In genomic region chr11:73260127-73260457, GRCh38 we compare ENCODE assay signal across 20 cellular contexts. TPM values are rescaled to one million over a fixed set of nuclear protein-coding genes. Genes with fewer than 3 reads are reported as not detected.
"Had no signal": no experiment of that assay in that cellular context is flagged by ENCODE, and none has a peak within 500 bp of the region (broad histone marks: within the 10 kb centered on the region; RNA-seq: fewer than 3 reads in every experiment).

No MANE protein-coding gene starts in this region.

- H3K9me3 Mint-ChIP-seq: activated naive CD4-positive, alpha-beta T cell treated with anti-CD3 and anti-CD28 coated beads for 36 hours; activated naive CD8-positive, alpha-beta T cell treated with anti-CD3 and anti-CD28 coated beads, Interleukin-2, amount 10 ng/mL, durations not matched to agents 7 days and 5 days; activated T-cell treated with anti-CD3 and anti-CD28 coated beads, Interleukin-2, amount 50 U/mL, for 4 hours; activated T-helper 2 cell treated with anti-CD3 and anti-CD28 coated beads, Interferon-gamma antibody, Interleukin-2, Interleukin-4, amounts not matched to agents 10 μg/mL and 5 μg/mL and 100 μg/mL, durations not matched to agents 14 hours and 24 hours and 36 hours; memory B cell; T-cell; T-helper 2 cell treated with Interferon-gamma antibody and Interleukin-4, amounts not matched to agents 5 μg/mL and 100 μg/mL, for 36 hours had no signal

- H3K36me3 Mint-ChIP-seq: activated naive CD8-positive, alpha-beta T cell treated with anti-CD3 and anti-CD28 coated beads, Interleukin-2, amount 10 ng/mL, durations not matched to agents 7 days and 5 days; memory B cell; T-cell had no signal

- H3K27ac Mint-ChIP-seq: activated naive CD4-positive, alpha-beta T cell treated with anti-CD3 and anti-CD28 coated beads for 36 hours; activated naive CD8-positive, alpha-beta T cell treated with anti-CD3 and anti-CD28 coated beads, Interleukin-2, amount 10 ng/mL, durations not matched to agents 7 days and 5 days; activated T-helper 2 cell treated with anti-CD3 and anti-CD28 coated beads, Interferon-gamma antibody, Interleukin-2, Interleukin-4, amounts not matched to agents 10 μg/mL and 5 μg/mL and 100 μg/mL, durations not matched to agents 14 hours and 24 hours and 36 hours; memory B cell; T-cell; T-helper 2 cell treated with Interferon-gamma antibody and Interleukin-4, amounts not matched to agents 5 μg/mL and 100 μg/mL, for 36 hours had no signal

- H3K4me1 Mint-ChIP-seq: activated naive CD8-positive, alpha-beta T cell treated with anti-CD3 and anti-CD28 coated beads, Interleukin-2, amount 10 ng/mL, durations not matched to agents 7 days and 5 days had no signal

- H3K4me3 Mint-ChIP-seq: activated naive CD4-positive, alpha-beta T cell treated with anti-CD3 and anti-CD28 coated beads for 36 hours; activated naive CD8-positive, alpha-beta T cell treated with anti-CD3 and anti-CD28 coated beads, Interleukin-2, amount 10 ng/mL, durations not matched to agents 7 days and 5 days; activated T-cell treated with anti-CD3 and anti-CD28 coated beads, Interleukin-2, amount 50 U/mL, for 4 hours; memory B cell; nephron; T-cell; T-helper 2 cell treated with Interferon-gamma antibody and Interleukin-4, amounts not matched to agents 5 μg/mL and 100 μg/mL, for 36 hours had no signal

- DNase-seq: activated CD4-positive, alpha-beta T cell treated with anti-CD3 and anti-CD28 coated beads for 1 hour; activated naive CD4-positive, alpha-beta T cell treated with anti-CD3 and anti-CD28 coated beads for 36 hours; activated naive CD8-positive, alpha-beta T cell treated with anti-CD3 and anti-CD28 coated beads, Interleukin-2, amount 10 ng/mL, durations not matched to agents 7 days and 5 days; activated T-cell treated with anti-CD3 and anti-CD28 coated beads, Interleukin-2, amount 50 U/mL, for 4 hours; amniotic stem cell; cerebellar nuclear complex; cortex of kidney; effector CD8-positive, alpha-beta T cell; hippocampal formation; left cardiac atrium; nucleus accumbens; spleen; stimulated activated CD4-positive, alpha-beta T cell treated with anti-CD3 and anti-CD28 coated beads, Interleukin-4, amount 100 ng/mL, for 1 hour; stimulated activated naive CD4-positive, alpha-beta T cell; T-cell had no signal

- ATAC-seq: activated T-cell treated with anti-CD3 and anti-CD28 coated beads, Interleukin-2, amount 50 U/mL, for 4 hours; gastrocnemius medialis; left cardiac atrium; T-cell had no signal

RNA-seq across cellular contexts. Expression of gene P2RY6, which starts 12.0 kb away (rescaled TPM):
- total RNA-seq: activated naive CD4-positive, alpha-beta T cell treated with anti-CD3 and anti-CD28 coated beads for 36 hours; activated T-cell treated with anti-CD3 and anti-CD28 coated beads, Interleukin-2, amount 50 U/mL, for 4 hours; activated T-helper 2 cell treated with anti-CD3 and anti-CD28 coated beads, Interferon-gamma antibody, Interleukin-2, Interleukin-4, amounts not matched to agents 10 μg/mL and 5 μg/mL and 100 μg/mL, durations not matched to agents 14 hours and 24 hours and 36 hours had no signal

RNA-seq across cellular contexts. Expression of gene P2RY2, which starts 42.0 kb away (rescaled TPM):
- total RNA-seq: activated naive CD4-positive, alpha-beta T cell treated with anti-CD3 and anti-CD28 coated beads for 36 hours; activated naive CD8-positive, alpha-beta T cell treated with anti-CD3 and anti-CD28 coated beads, Interleukin-2, amount 10 ng/mL, durations not matched to agents 7 days and 5 days; activated T-cell treated with anti-CD3 and anti-CD28 coated beads, Interleukin-2, amount 50 U/mL, for 4 hours; activated T-helper 2 cell treated with anti-CD3 and anti-CD28 coated beads, Interferon-gamma antibody, Interleukin-2, Interleukin-4, amounts not matched to agents 10 μg/mL and 5 μg/mL and 100 μg/mL, durations not matched to agents 14 hours and 24 hours and 36 hours had no signal

RNA-seq across cellular contexts. Expression of gene ARHGEF17, which starts 48.0 kb away (rescaled TPM):
- total RNA-seq: activated naive CD8-positive, alpha-beta T cell treated with anti-CD3 and anti-CD28 coated beads, Interleukin-2, amount 10 ng/mL, durations not matched to agents 7 days and 5 days had no signal
